Comparison of ENCODE assay signal across 20 cellular contexts in genomic region chr19:33811246-33811645, GRCh38.
"Had no signal": no experiment of that assay in that cellular context is flagged by ENCODE, and none has a peak within 500 bp of the region (broad histone marks: within the 10 kb centered on the region; RNA-seq: fewer than 3 reads in every experiment).

No MANE protein-coding gene starts in this region.

- H3K4me1 ChIP-seq: foreskin keratinocyte, parathyroid adenoma, psoas muscle, thyroid gland, uterus had no signal

- H3K4me2 ChIP-seq: hepatocyte had no signal

- H3K9ac ChIP-seq: parathyroid adenoma had no signal

- H3K27ac ChIP-seq: colonic mucosa, foreskin keratinocyte, hepatocyte, parathyroid adenoma, psoas muscle, suprapubic skin, thyroid gland, uterus had no signal

- H3K4me3 ChIP-seq: colonic mucosa, hepatocyte, psoas muscle, suprapubic skin, thyroid gland, uterus had no signal

- H3K27me3 ChIP-seq: colonic mucosa, foreskin keratinocyte, hepatocyte, suprapubic skin, thyroid gland, uterus had no signal

- H3K9me3 ChIP-seq: colonic mucosa, psoas muscle, suprapubic skin, thyroid gland, uterus had no signal

- H2AFZ ChIP-seq: hepatocyte, parathyroid adenoma had no signal

- ATAC-seq: foreskin keratinocyte, left colon, natural killer cell had no signal

- FAIRE-seq: endothelial cell of umbilical vein, kidney, small intestine had no signal

- H3K36me3 ChIP-seq: colonic mucosa, uterus had no signal

- H3K79me2 ChIP-seq: hepatocyte, parathyroid adenoma had no signal

- DNase-seq: cerebellar nuclear complex; colonic mucosa; dermis blood vessel endothelial cell; erythroblast; foreskin keratinocyte; left colon; natural killer cell; nucleus accumbens; psoas muscle; retina; small intestine; stimulated activated CD4-positive, alpha-beta T cell treated with anti-CD3 and anti-CD28 coated beads, Interleukin-2, amount 100 ng/mL, for 48 hours; stimulated activated naive CD4-positive, alpha-beta T cell treated with Interleukin-2 at 50 U/mL for 16 hours; thyroid gland; uterus had no signal
